In genomic region chr1:29251164-29252130, GRCh38 we compare ENCODE assay signal across 20 cellular contexts. TPM values are rescaled to one million over a fixed set of nuclear protein-coding genes. Genes with fewer than 3 reads are reported as not detected.
DNase-seq lines count a peak whose midpoint lies in the region; ATAC-seq, FAIRE-seq and TF ChIP-seq lines count a peak whose summit lies in the region.
"Had no signal": no experiment of that assay in that cellular context is flagged by ENCODE, and none has a peak within 500 bp of the region (broad histone marks: within the 10 kb centered on the region; RNA-seq: fewer than 3 reads in every experiment).

No MANE protein-coding gene starts in this region.

- no peak overlapping the region for H3K27ac ChIP-seq in HepG2 (ENCODE audit: extremely low read length, insufficient read depth, low read length)
- no peak overlapping the region for H3K27ac ChIP-seq in right lobe of liver
- no peak overlapping the region for H3K27ac ChIP-seq in K562 (ENCODE audit: extremely low read depth, low read depth, low read length)
- H3K27ac ChIP-seq: SJCRH30 had no signal

- TF ChIP-seq EP300 in HepG2 (IDR thresholded peaks at IDR 0.05; ENCODE audit: low read depth in 2 of 2, low read length in 2 of 2), result no peak
- no peak for TF ChIP-seq EP300 in HepG2 (CRISPR knock-in tag; IDR thresholded peaks at IDR 0.05; ENCODE audit: borderline replicate concordance)
- TF ChIP-seq EP300 in K562 (IDR thresholded peaks at IDR 0.05; ENCODE audit: low read length), result no peak

- FAIRE-seq in HepG2 (lab: Jason Lieb, UNC), result no peak
- FAIRE-seq in K562 (lab: Jason Lieb, UNC), result no peak
- FAIRE-seq: GM12878 had no signal

- H3K36me3 Mint-ChIP-seq in nephron (ENCODE audit: low read depth) (no peaks in the 10 kb centered on the region), type B pancreatic cell (peaks cover 3% of the 10 kb centered on the region)

- H3K4me1 Mint-ChIP-seq in nephron (peaks cover 26% of the 10 kb centered on the region), type B pancreatic cell (ENCODE audit: unreplicated experiment) (peaks cover 45% of the 10 kb centered on the region)

- H3K27ac Mint-ChIP-seq in nephron, result peak overlapping the region in 2 of 3 experiments; percentile 58 to 63
- H3K27ac Mint-ChIP-seq in type B pancreatic cell, result peak overlapping the region; percentile 36
- H3K27ac Mint-ChIP-seq: CD4-positive, alpha-beta T cell had no signal

- no peak for TF ChIP-seq POLR2A in HepG2 (IDR thresholded peaks at IDR 0.05; ENCODE audit: insufficient read depth in 1 of 2, low read depth in 2 of 2, low read length in 2 of 2)
- TF ChIP-seq POLR2A in right lobe of liver (IDR thresholded peaks at IDR 0.05), result no peak
- no peak for TF ChIP-seq POLR2A in K562 (conservative IDR thresholded peaks at IDR 0.05)

- BruUV-seq in HepG2 (replicated peaks; lab: Mats Ljungman, UMichigan), result no TSS peak
- no TSS peak for BruUV-seq in K562 (replicated peaks; lab: Mats Ljungman, UMichigan)

- TF ChIP-seq CTCF in HepG2 (CRISPR knock-in tag; IDR thresholded peaks at IDR 0.05) (no peak), right lobe of liver (IDR thresholded peaks at IDR 0.05) (no peak), K562 (IDR thresholded peaks at IDR 0.05 in 2 of 3, conservative IDR thresholded peaks at IDR 0.05 in 1 of 3; ENCODE audit: insufficient read depth in 2 of 3, low read depth in 1 of 3, low read length in 3 of 3) (no peak), nephron (IDR thresholded peaks at IDR 0.05; ENCODE audit: unreplicated experiment in 3 of 3) (no peak), type B pancreatic cell (conservative IDR thresholded peaks at IDR 0.05) (no peak)

- H4K20me1 ChIP-seq in HepG2 (ENCODE audit: insufficient read depth, low read length) (peaks cover 22% of the 10 kb centered on the region), K562 (replicated peaks; ENCODE audit: control insufficient read depth, insufficient read depth, low read length) (peaks cover 18% of the 10 kb centered on the region; the same call in 1 of the 2 replicates)

- 0 out of 5 replicates have a peak, but pooled peaks cover 2 to 3% of the 10 kb centered on the region in 2 experiments for H3K36me3 ChIP-seq in HepG2 (replicated peaks in 1 of 2; ENCODE audit: control insufficient read depth in 1 of 2, insufficient read depth in 2 of 2, low read length in 2 of 2)
- no peaks in the 10 kb centered on the region for H3K36me3 ChIP-seq in right lobe of liver
- H3K36me3 ChIP-seq in K562 (ENCODE audit: control insufficient read depth, insufficient read depth, low read length), result no peaks in the 10 kb centered on the region
- H3K36me3 ChIP-seq: HAP-1, SJCRH30 had no signal

- H3K27me3 ChIP-seq in HepG2 (ENCODE audit: control insufficient read depth in 1 of 2, insufficient read depth in 2 of 2, low read length in 2 of 2) (no peaks in the 10 kb centered on the region), right lobe of liver (no peaks in the 10 kb centered on the region), K562 (ENCODE audit: control insufficient read depth in 2 of 2, insufficient read depth in 2 of 2, low read length in 2 of 2) (peaks cover 15 to 30% of the 10 kb centered on the region in 2 experiments; a peak in 4 of 5 replicates)
- H3K27me3 ChIP-seq: BE2C, SJCRH30 had no signal

- TF ChIP-seq RAD21 in HepG2 (CRISPR knock-in tag; IDR thresholded peaks at IDR 0.05), result no peak
- no peak for TF ChIP-seq RAD21 in K562 (CRISPR knock-in tag; conservative IDR thresholded peaks at IDR 0.05 in 1 of 2, IDR thresholded peaks at IDR 0.05 in 1 of 2)

- H3K9me3 ChIP-seq in HepG2 (ENCODE audit: low read length) (no peaks in the 10 kb centered on the region), right lobe of liver (no peaks in the 10 kb centered on the region), K562 (replicated peaks; ENCODE audit: control insufficient read depth, insufficient read depth, low read depth, low read length) (no peaks in the 10 kb centered on the region)
- H3K9me3 ChIP-seq: BE2C, HAP-1, SJCRH30 had no signal

- no peak overlapping the region for H3K9ac ChIP-seq in HepG2 (ENCODE audit: insufficient read depth, low read depth, low read length)
- H3K9ac ChIP-seq in K562 (ENCODE audit: insufficient read depth in 1 of 2, low read depth in 2 of 2, low read length in 2 of 2), result no peak overlapping the region

- ATAC-seq in HepG2 (no peak), right lobe of liver (no peak), K562 (no peak), GM21619 (IDR thresholded peaks at IDR 0.05; ENCODE audit: unreplicated experiment) (no peak), GM19467 (IDR thresholded peaks at IDR 0.05; ENCODE audit: unreplicated experiment) (no peak)
- ATAC-seq: GM12878, Panc1 had no signal

- 96% methylated on average over 7 of the region's 8 CpGs for WGBS in HepG2 (ENCODE audit: low lambda C conversion rate)
- WGBS in right lobe of liver (ENCODE audit: insufficient coverage, low coverage, low lambda C conversion rate, missing lambda C conversion rate), result 95% methylated on average over 2 of the region's 8 CpGs
- 28% methylated on average over 8 of the region's 8 CpGs for WGBS in K562 (ENCODE audit: insufficient coverage, low coverage, missing lambda C conversion rate)

- POLR2A ChIA-PET in HepG2 (lab: Yijun Ruan, JAX) (no interaction called here), K562 (lab: Yijun Ruan, JAX) (interaction anchor here (0.6 to 1.3 kb wide), 5 partner anchors 8 to 1470 kb away, joined by 3 to 4 read pairs (median 3); no protein-coding TSS in a partner anchor)

- in situ Hi-C loops in HepG2 (cut with HindIII; ENCODE audit: extremely low pct_ligation_motif_present, low pct_unique_long_range_greater_than_20kb) (no loop called here), K562 (cut with MboI) (no loop called here)

- H3K79me2 ChIP-seq in HepG2 (ENCODE audit: insufficient read depth, low read length), result peaks cover 11% of the 10 kb centered on the region
- H3K79me2 ChIP-seq in K562 (ENCODE audit: control insufficient read depth, insufficient read depth, low read length), result no peaks in the 10 kb centered on the region

- H3K4me2 ChIP-seq in HepG2 (ENCODE audit: low read depth, low read length) (no peak overlapping the region), K562 (ENCODE audit: insufficient read depth, low read length) (no peak overlapping the region)

- H2AFZ ChIP-seq in HepG2 (ENCODE audit: low read length) (no peak overlapping the region), K562 (ENCODE audit: low read depth, low read length) (no peak overlapping the region)

- H3K27me3 Mint-ChIP-seq in nephron (ENCODE audit: low read depth) (peaks cover 12% of the 10 kb centered on the region), type B pancreatic cell (no peaks in the 10 kb centered on the region)

- H3K9me1 ChIP-seq in K562 (ENCODE audit: control insufficient read depth, insufficient read depth, low read length), result no peaks in the 10 kb centered on the region

- no peak overlapping the region for H3K4me3 ChIP-seq in HepG2 (replicated peaks in 1 of 3; ENCODE audit: insufficient read depth in 1 of 3, low read depth in 2 of 3, low read length in 3 of 3)
- H3K4me3 ChIP-seq in right lobe of liver, result no peak overlapping the region
- H3K4me3 ChIP-seq in K562, result no peak overlapping the region
- H3K4me3 ChIP-seq: GM12878, HAP-1, SJCRH30 had no signal

- H3K9me3 Mint-ChIP-seq in nephron, result no peaks in the 10 kb centered on the region
- no peaks in the 10 kb centered on the region for H3K9me3 Mint-ChIP-seq in type B pancreatic cell
- H3K9me3 Mint-ChIP-seq: CD4-positive, alpha-beta T cell had no signal

- H3K4me3 Mint-ChIP-seq in nephron (no peak overlapping the region), type B pancreatic cell (no peak overlapping the region)
- H3K4me3 Mint-ChIP-seq: CD4-positive, alpha-beta T cell had no signal

- intact Hi-C loops in HepG2 (cut with micrococcal nuclease; ENCODE audit: unreplicated experiment) (no loop called here), right lobe of liver (cut with DNase I) (no loop called here), K562 (cut with micrococcal nuclease) (no loop called here)

- H3K4me1 ChIP-seq in HepG2 (ENCODE audit: insufficient read depth, low read length), result peaks cover 25% of the 10 kb centered on the region
- H3K4me1 ChIP-seq in right lobe of liver, result peaks cover 0 to 5% (median 0%) of the 10 kb centered on the region in 4 donors
- H3K4me1 ChIP-seq in K562 (replicated peaks in 1 of 2; ENCODE audit: control insufficient read depth in 2 of 2, insufficient read depth in 2 of 2, low read length in 2 of 2), result peaks cover 7 to 10% of the 10 kb centered on the region in 2 experiments; a peak in 4 of 5 replicates

- DNase-seq in HepG2 (ENCODE audit: low spot score) (no peak), right lobe of liver (no peak), K562 (ENCODE audit: extremely low read depth in 1 of 4, low spot score in 3 of 4) (no peak), type B pancreatic cell (ENCODE audit: extremely low spot score, unreplicated experiment) (no peak), DMS153 treated with DMSO at 0.1 percent for 48 hours (lab: John Stamatoyannopoulos, UW; ENCODE audit: unreplicated experiment) (no peak)
- DNase-seq: BE2C; CD4-positive, alpha-beta T cell; DMS53; EL; NCI-H1417 treated with DMSO at 0.1 percent for 48 hours; NCI-H187 treated with DMSO at 0.1 percent for 48 hours; NCI-H226; NCI-H526; SJCRH30 had no signal

- CTCF ChIA-PET in HepG2 (lab: Yijun Ruan, JAX; ENCODE audit: low intra/inter-chr PET ratio, low total read pairs) (no interaction called here), K562 (lab: Yijun Ruan, JAX; ENCODE audit: low intra/inter-chr PET ratio) (no interaction called here)

RNA-seq across cellular contexts. Expression of gene PTPRU, which starts 15.1 kb away (rescaled TPM):
- 11.0 and 21.6 TPM in 2 replicates for total RNA-seq in HepG2 (2016; rRNA removed; fragmentation: Illumina TruSeq; extraction: Trizol)
- total RNA-seq in HepG2 (2016; cell fraction: cytosol; rRNA removed; fragmentation: Illumina TruSeq; extraction: Trizol; ENCODE audit: low read depth), result 3.9 and 4.0 TPM in 2 replicates
- 9.4 and 20.9 TPM in 2 replicates for total RNA-seq in HepG2 (2016; cell fraction: insoluble cytoplasmic fraction; rRNA removed; fragmentation: Illumina TruSeq; extraction: Trizol)
- 14.5 and 15.1 TPM in 2 replicates for total RNA-seq in HepG2 (2016; cell fraction: membrane; rRNA removed; fragmentation: Illumina TruSeq; extraction: Trizol)
- 20.3 and 29.1 TPM in 2 replicates for total RNA-seq in HepG2 (2016; cell fraction: nucleus; rRNA removed; fragmentation: Illumina TruSeq; extraction: Trizol)
- polyA plus RNA-seq in HepG2 (2011; rRNA removed), result 22.3 and 27.8 TPM in 2 replicates
- 16.2 and 24.5 TPM in 2 replicates for polyA plus RNA-seq in HepG2 (2011; cell fraction: cytosol; rRNA removed)
- 56.1 and 65.4 TPM in 2 replicates for polyA plus RNA-seq in HepG2 (2011; cell fraction: nucleus; rRNA removed)
- polyA plus RNA-seq in HepG2 (2012), result 12.1 and 22.3 TPM in 2 replicates
- polyA plus RNA-seq in HepG2 (2016; cell fraction: cytosol; fragmentation: Illumina TruSeq; extraction: Trizol; ENCODE audit: low read depth), result 1.8 and 2.3 TPM in 2 replicates
- 9.7 and 12.0 TPM in 2 replicates for polyA plus RNA-seq in HepG2 (2016; cell fraction: insoluble cytoplasmic fraction; fragmentation: Illumina TruSeq; extraction: Trizol; ENCODE audit: low read depth)
- 6.6 and 8.7 TPM in 2 replicates for polyA plus RNA-seq in HepG2 (2016; cell fraction: membrane; fragmentation: Illumina TruSeq; extraction: Trizol; ENCODE audit: low read depth)
- polyA plus RNA-seq in HepG2 (2016; cell fraction: nucleus; fragmentation: Illumina TruSeq; extraction: Trizol; ENCODE audit: insufficient read depth, low read depth), result 46.5 and 51.1 TPM in 2 replicates
- 28.3 and 104 TPM in 2 replicates for polyA minus RNA-seq in HepG2 (2011; rRNA and poly(A)+ RNA removed; ENCODE audit: low replicate concordance)
- polyA minus RNA-seq in HepG2 (2011; cell fraction: cytosol; rRNA and poly(A)+ RNA removed), result 33.6 and 37.1 TPM in 2 replicates
- 18.0 and 19.9 TPM in 2 replicates for polyA minus RNA-seq in HepG2 (2011; cell fraction: nucleus; rRNA and poly(A)+ RNA removed)
- 10 to 100 TPM in 4 of 6 experiments, 1 to 10 TPM in 2; 4.8 to 22.3 (median 14.5) TPM for total RNA-seq in right lobe of liver
- total RNA-seq in K562 (2011; cell fraction: chromatin; rRNA removed; ENCODE audit: low replicate concordance), result 4.9 and 9.4 TPM in 2 replicates
- 10.3 and 12.5 TPM in 2 replicates for total RNA-seq in K562 (2011; cell fraction: nucleolus; rRNA removed)
- 6.5 and 6.9 TPM in 2 replicates for total RNA-seq in K562 (2011; cell fraction: nucleoplasm; rRNA removed)
- 2.9 and 4.3 TPM in 2 replicates for total RNA-seq in K562 (2014; rRNA removed)
- total RNA-seq in K562 (2014; rRNA removed; fragmentation: Illumina TruSeq; extraction: Trizol), result 0.22 and 0.44 TPM in 2 replicates
- 0.64 and 1.0 TPM in 2 replicates for total RNA-seq in K562 (2015; rRNA removed; fragmentation: Illumina TruSeq; extraction: Trizol)
- 2.7 and 3.1 TPM in 2 replicates for total RNA-seq in K562 (2021)
- 0.92 and 4.0 TPM in 2 replicates for polyA plus RNA-seq in K562 (2011; rRNA removed)
- 2.5 and 3.9 TPM in 2 replicates for polyA plus RNA-seq in K562 (2011; cell fraction: cytosol; rRNA removed)
- 6.1 and 10.5 TPM in 2 replicates for polyA plus RNA-seq in K562 (2011; cell fraction: nucleus; rRNA removed)
- 2.2 and 4.7 TPM in 2 replicates for polyA plus RNA-seq in K562 (2012)
- 1.3 and 1.7 TPM in 2 replicates for polyA plus RNA-seq in K562 (2014; fragmentation: Illumina TruSeq; extraction: Trizol)
- under 1 TPM; 0.01 to 0.03 TPM for polyA plus RNA-seq in K562 (2014; fragmentation: Nextera tagmentation; extraction: Ambion mirVana)
- polyA plus RNA-seq in K562 (2014; rRNA removed), result 1.5 and 2.5 TPM in 2 replicates
- 0.91 and 2.5 TPM in 2 replicates for polyA minus RNA-seq in K562 (2011; rRNA and poly(A)+ RNA removed)
- polyA minus RNA-seq in K562 (2011; cell fraction: cytosol; rRNA and poly(A)+ RNA removed), result 1.7 and 6.4 TPM in 2 replicates
- 3.6 and 6.8 TPM in 2 replicates for polyA minus RNA-seq in K562 (2011; cell fraction: nucleus; rRNA and poly(A)+ RNA removed)
- 66.6 and 129 TPM in 2 replicates for total RNA-seq in type B pancreatic cell (ENCODE audit: low replicate concordance)

RNA-seq across cellular contexts. Expression of gene MECR, which starts 20.7 kb away (rescaled TPM):
- 21.2 and 24.9 TPM in 2 replicates for total RNA-seq in HepG2 (2016; rRNA removed; fragmentation: Illumina TruSeq; extraction: Trizol)
- total RNA-seq in HepG2 (2016; cell fraction: cytosol; rRNA removed; fragmentation: Illumina TruSeq; extraction: Trizol; ENCODE audit: low read depth), result 40.7 and 49.2 TPM in 2 replicates
- total RNA-seq in HepG2 (2016; cell fraction: insoluble cytoplasmic fraction; rRNA removed; fragmentation: Illumina TruSeq; extraction: Trizol), result 18.4 and 19.7 TPM in 2 replicates
- total RNA-seq in HepG2 (2016; cell fraction: membrane; rRNA removed; fragmentation: Illumina TruSeq; extraction: Trizol), result 43.7 and 46.5 TPM in 2 replicates
- 20.0 and 20.4 TPM in 2 replicates for total RNA-seq in HepG2 (2016; cell fraction: nucleus; rRNA removed; fragmentation: Illumina TruSeq; extraction: Trizol)
- polyA plus RNA-seq in HepG2 (2011; rRNA removed), result 18.8 and 19.0 TPM in 2 replicates
- polyA plus RNA-seq in HepG2 (2011; cell fraction: cytosol; rRNA removed), result 13.7 and 17.3 TPM in 2 replicates
- polyA plus RNA-seq in HepG2 (2011; cell fraction: nucleus; rRNA removed), result 21.4 and 26.7 TPM in 2 replicates
- 12.7 and 17.0 TPM in 2 replicates for polyA plus RNA-seq in HepG2 (2012)
- 61.3 and 62.7 TPM in 2 replicates for polyA plus RNA-seq in HepG2 (2016; cell fraction: cytosol; fragmentation: Illumina TruSeq; extraction: Trizol; ENCODE audit: low read depth)
- 17.8 and 18.6 TPM in 2 replicates for polyA plus RNA-seq in HepG2 (2016; cell fraction: insoluble cytoplasmic fraction; fragmentation: Illumina TruSeq; extraction: Trizol; ENCODE audit: low read depth)
- 46.4 and 47.2 TPM in 2 replicates for polyA plus RNA-seq in HepG2 (2016; cell fraction: membrane; fragmentation: Illumina TruSeq; extraction: Trizol; ENCODE audit: low read depth)
- polyA plus RNA-seq in HepG2 (2016; cell fraction: nucleus; fragmentation: Illumina TruSeq; extraction: Trizol; ENCODE audit: insufficient read depth, low read depth), result 28.0 and 30.8 TPM in 2 replicates
- 26.2 and 47.2 TPM in 2 replicates for polyA minus RNA-seq in HepG2 (2011; rRNA and poly(A)+ RNA removed; ENCODE audit: low replicate concordance)
- 8.0 and 9.2 TPM in 2 replicates for polyA minus RNA-seq in HepG2 (2011; cell fraction: cytosol; rRNA and poly(A)+ RNA removed)
- polyA minus RNA-seq in HepG2 (2011; cell fraction: nucleus; rRNA and poly(A)+ RNA removed), result 22.4 and 23.0 TPM in 2 replicates
- total RNA-seq in right lobe of liver, result 10 to 100 TPM; 13.1 to 22.1 (median 15.7) TPM
- total RNA-seq in K562 (2011; cell fraction: chromatin; rRNA removed; ENCODE audit: low replicate concordance), result 106 and 162 TPM in 2 replicates
- total RNA-seq in K562 (2011; cell fraction: nucleolus; rRNA removed), result 106 and 111 TPM in 2 replicates
- 98.9 and 104 TPM in 2 replicates for total RNA-seq in K562 (2011; cell fraction: nucleoplasm; rRNA removed)
- 42.9 and 48.1 TPM in 2 replicates for total RNA-seq in K562 (2014; rRNA removed)
- 29.2 and 35.9 TPM in 2 replicates for total RNA-seq in K562 (2014; rRNA removed; fragmentation: Illumina TruSeq; extraction: Trizol)
- 27.5 and 30.4 TPM in 2 replicates for total RNA-seq in K562 (2015; rRNA removed; fragmentation: Illumina TruSeq; extraction: Trizol)
- 48.8 and 51.2 TPM in 2 replicates for total RNA-seq in K562 (2021)
- 43.7 and 57.2 TPM in 2 replicates for polyA plus RNA-seq in K562 (2011; rRNA removed)
- polyA plus RNA-seq in K562 (2011; cell fraction: cytosol; rRNA removed), result 46.1 and 47.4 TPM in 2 replicates
- 51.0 and 58.5 TPM in 2 replicates for polyA plus RNA-seq in K562 (2011; cell fraction: nucleus; rRNA removed)
- 39.0 and 47.8 TPM in 2 replicates for polyA plus RNA-seq in K562 (2012)
- polyA plus RNA-seq in K562 (2014; fragmentation: Illumina TruSeq; extraction: Trizol), result 52.8 and 58.3 TPM in 2 replicates
- polyA plus RNA-seq in K562 (2014; fragmentation: Nextera tagmentation; extraction: Ambion mirVana), result 10 to 100 TPM; 10.4 to 18.0 TPM
- 58.6 and 61.2 TPM in 2 replicates for polyA plus RNA-seq in K562 (2014; rRNA removed)
- polyA minus RNA-seq in K562 (2011; rRNA and poly(A)+ RNA removed), result 44.6 and 48.9 TPM in 2 replicates
- 25.6 and 31.0 TPM in 2 replicates for polyA minus RNA-seq in K562 (2011; cell fraction: cytosol; rRNA and poly(A)+ RNA removed)
- 33.3 and 39.5 TPM in 2 replicates for polyA minus RNA-seq in K562 (2011; cell fraction: nucleus; rRNA and poly(A)+ RNA removed)
- 28.7 and 30.5 TPM in 2 replicates for total RNA-seq in type B pancreatic cell (ENCODE audit: low replicate concordance)

Comparison
In these comparisons a context has a peak if more than half of its experiments do, and no peak if none do; other contexts are left out.
1. Of the 241 proteins assayed by ChIP-seq in both HepG2 and K562: peak only in HepG2: none; only in K562: ESRRA, KDM1A and PTBP1; in both: ZFP36; in neither: 236; mixed calls (peak in some experiments, not most) for 1.